8 cellular contexts compared by ENCODE assay signal in genomic region chr9:131008909-131009618, GRCh38. TPM values are rescaled to one million over a fixed set of nuclear protein-coding genes. Genes with fewer than 3 reads are reported as not detected.
DNase-seq lines count a peak whose midpoint lies in the region; ATAC-seq and TF ChIP-seq lines count a peak whose summit lies in the region.

LAMC3 (plus strand) TSS chr9:131009174; CDS start chr9:131009215, 41 bp downstream.

- no peaks in the 10 kb centered on the region for H3K36me3 Mint-ChIP-seq in neural progenitor cell

- no peak for ATAC-seq in GM19324 (IDR thresholded peaks at IDR 0.05; ENCODE audit: low FRiP score, unreplicated experiment)

- H3K4me1 Mint-ChIP-seq in neural progenitor cell: peaks cover 34% of the 10 kb centered on the region

- H4K20me1 ChIP-seq in neural progenitor cell (ENCODE audit: low read depth): no peaks in the 10 kb centered on the region

- peaks cover 0 to 10% of the 10 kb centered on the region in 2 donors for H3K27me3 ChIP-seq in esophagus (ENCODE audit: control insufficient read depth in 1 of 2, insufficient read depth in 2 of 2, low read length in 2 of 2)
- H3K27me3 ChIP-seq in neural progenitor cell: peaks cover 48% of the 10 kb centered on the region

- peak within 1 kb of the TSS; percentile 67 for H3K4me2 ChIP-seq in neural progenitor cell

- H3K4me1 ChIP-seq in esophagus (ENCODE audit: control insufficient read depth in 2 of 2, insufficient read depth in 2 of 2, low read length in 1 of 2) (peaks cover 0 to 6% of the 10 kb centered on the region in 2 donors), neural progenitor cell (peaks cover 11% of the 10 kb centered on the region)

- no peak within 1 kb of the TSS for H2AFZ ChIP-seq in neural progenitor cell (replicated peaks)

- H3K79me2 ChIP-seq in neural progenitor cell (ENCODE audit: low read depth): no peaks in the 10 kb centered on the region

- TF ChIP-seq CTCF in neural progenitor cell (IDR thresholded peaks at IDR 0.05): peak; percentile 58

- peaks cover 6% of the 10 kb centered on the region for H3F3A ChIP-seq in neural progenitor cell (ENCODE audit: low read depth)

- no peak within 1 kb of the TSS for H3K9ac ChIP-seq in neural progenitor cell

- H3K27ac ChIP-seq in esophagus (ENCODE audit: low read depth in 2 of 2, low read length in 1 of 2) (no peak within 1 kb of the TSS), neural progenitor cell (no peak within 1 kb of the TSS)

- H3K4me3 Mint-ChIP-seq in neural progenitor cell: peak within 1 kb of the TSS; percentile 79

- no peaks in the 10 kb centered on the region for H3K9me3 Mint-ChIP-seq in neural progenitor cell

- H3K9me3 ChIP-seq in esophagus (ENCODE audit: control insufficient read depth in 2 of 2, insufficient read depth in 1 of 2, low read depth in 1 of 2, low read length in 1 of 2) (no peaks in the 10 kb centered on the region), neural progenitor cell (ENCODE audit: low read depth) (no peaks in the 10 kb centered on the region)

- WGBS in esophagus, 2 donors: 9 to 10% methylated on average over 71 to 88 of the region's 88 CpGs

- peak within 1 kb of the TSS; percentile 19 for H3K27ac Mint-ChIP-seq in neural progenitor cell

- peaks cover 33% of the 10 kb centered on the region for H3K27me3 Mint-ChIP-seq in neural progenitor cell (ENCODE audit: insufficient read depth, low read depth)

- H3K36me3 ChIP-seq in esophagus (ENCODE audit: control insufficient read depth in 2 of 2, insufficient read depth in 2 of 2, low read length in 1 of 2): no peaks in the 10 kb centered on the region
- H3K36me3 ChIP-seq in neural progenitor cell: no peaks in the 10 kb centered on the region

- H3K4me3 ChIP-seq in esophagus (ENCODE audit: low read depth in 1 of 2, low read length in 2 of 2): peak within 1 kb of the TSS; percentile 14 to 29
- H3K4me3 ChIP-seq in neural progenitor cell: peak within 1 kb of the TSS; percentile 35

- peak; percentile 64 for DNase-seq in COR-L47 (lab: John Stamatoyannopoulos, UW)
- DNase-seq in NCI-H2196 (lab: John Stamatoyannopoulos, UW; ENCODE audit: unreplicated experiment): peak; percentile 32
- DNase-seq in neural progenitor cell (ENCODE audit: low spot score): peak; percentile 61
- no peak for DNase-seq in SKM-1 treated with dmso at 0.1 percent for 144 hours (lab: John Stamatoyannopoulos, UW; ENCODE audit: unreplicated experiment)
- DNase-seq in cortex of kidney (lab: John Stamatoyannopoulos, UW): no peak
- DNase-seq in NCI-H128 (lab: John Stamatoyannopoulos, UW; ENCODE audit: unreplicated experiment): no peak

RNA-seq across cellular contexts. Expression of gene LAMC3, which starts in this region (rescaled TPM):
- polyA plus RNA-seq in esophagus: 1 to 10 TPM; 1.1 to 1.2 TPM
- total RNA-seq in neural progenitor cell (ENCODE audit: low replicate concordance): 0.03 TPM in 1 of 2 replicates, not detected in the other

Comparison
In these comparisons a context has a peak if more than half of its experiments do, and no peak if none do; other contexts are left out.
1. Peak in DNase-seq, H3K4me3 ChIP-seq and H3K4me2 ChIP-seq in neural progenitor cell; RNA of the gene not detected or under 1 TPM.
2. DNase-seq: peak in COR-L47 (single experiment) and NCI-H2196 (single experiment); none in SKM-1 treated with dmso at 0.1 percent for 144 hours (single experiment), cortex of kidney (single experiment) and NCI-H128 (single experiment).